Comparison of ENCODE assay signal across 24 cellular contexts in the genomic region with DNA sequence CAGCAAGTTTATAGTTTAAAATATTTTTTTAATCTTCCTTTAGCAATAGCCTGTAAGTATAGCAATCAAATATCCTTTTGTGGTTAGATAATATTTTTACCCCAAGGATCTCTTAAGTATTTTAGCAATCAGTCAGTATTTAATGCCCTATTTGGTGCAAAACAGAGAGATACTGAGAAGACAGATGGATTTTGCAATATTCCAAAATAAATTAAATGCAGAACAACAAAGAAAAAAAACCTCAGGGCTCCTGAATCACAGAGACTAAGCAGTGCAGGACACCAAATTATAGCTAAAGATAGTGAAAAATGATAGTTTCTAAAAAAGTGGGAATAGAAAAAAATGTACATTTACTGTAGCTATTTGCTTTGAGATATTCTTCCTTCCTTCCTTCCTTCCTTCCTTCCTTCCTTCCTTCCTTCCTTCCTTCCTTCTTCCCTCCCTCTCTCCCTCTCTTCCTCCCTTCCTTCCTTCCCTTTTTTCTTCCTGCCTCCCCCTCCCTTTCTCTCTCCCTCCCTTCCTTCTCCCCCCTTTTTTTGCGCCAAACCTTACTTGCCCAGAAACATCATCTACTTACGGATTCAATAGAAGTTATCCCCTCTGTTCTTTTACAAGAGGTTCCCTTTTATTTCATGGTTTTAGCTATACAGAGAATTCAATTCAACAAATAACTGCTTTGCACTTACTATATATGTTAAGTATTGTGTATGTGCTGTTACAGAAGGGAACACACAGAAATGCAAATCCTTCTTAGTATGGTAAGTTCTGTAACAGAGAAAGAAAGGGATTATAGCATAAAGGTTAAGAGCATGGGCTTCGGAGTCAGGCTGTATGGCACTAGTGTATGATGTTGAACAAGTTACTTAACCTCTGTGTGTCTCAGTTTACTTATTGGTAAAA.
A peak's percentile ranks its signal among the peaks of the same experiment; 100 is the strongest.
DNase-seq lines count a peak whose midpoint lies in the region; ATAC-seq and TF ChIP-seq lines count a peak whose summit lies in the region.
"Had no signal": no experiment of that assay in that cellular context is flagged by ENCODE, and none has a peak within 500 bp of the region (broad histone marks: within the 10 kb centered on the region; RNA-seq: fewer than 3 reads in every experiment).

No MANE protein-coding gene starts in this region.

- H3K4me1 ChIP-seq in heart right ventricle (no peaks in the 10 kb centered on the region), A673 (ENCODE audit: insufficient read depth, low read length, poor library complexity, severe bottlenecking) (peaks cover 29% of the 10 kb centered on the region)
- H3K4me1 ChIP-seq: A549, BE2C had no signal

- POLR2A ChIA-PET in A673 (lab: Charles Lee; ENCODE audit: low non-redundant PET): interaction anchor here (0.7 kb wide), 1 partner anchor 69 kb away, joined by 9 read pairs; no protein-coding TSS in a partner anchor

- no peak for ATAC-seq in Right ventricle myocardium inferior
- ATAC-seq in heart right ventricle: no peak
- ATAC-seq in GM19035 (IDR thresholded peaks at IDR 0.05; ENCODE audit: unreplicated experiment): no peak
- ATAC-seq: A549, GM12878 had no signal

- BruUV-seq in A673 (replicated peaks; lab: Mats Ljungman, UMichigan): no TSS peak

- WGBS in heart right ventricle, 2 donors: 90 to 96% methylated on average over 3 of the region's 3 CpGs

- CTCF ChIA-PET in A673 (lab: Charles Lee): interaction anchor here (0.6 kb wide), 1 partner anchor 69 kb away, joined by 4 read pairs; no protein-coding TSS in a partner anchor

- TF ChIP-seq CTCF in heart right ventricle (IDR thresholded peaks at IDR 0.05): no peak
- no peak for TF ChIP-seq CTCF in A673 (conservative IDR thresholded peaks at IDR 0.05; ENCODE audit: low read depth, low read length)

- H3K4me3 ChIP-seq in heart right ventricle: no peak overlapping the region
- H3K4me3 ChIP-seq in A673 (ENCODE audit: low read depth, low read length, poor library complexity, severe bottlenecking): no peak overlapping the region
- peak overlapping the region; percentile 48 for H3K4me3 ChIP-seq in SK-N-MC
- H3K4me3 ChIP-seq in H7 (ENCODE audit: insufficient read depth, low read depth, low read length): no peak overlapping the region
- H3K4me3 ChIP-seq: A549, BLaER1, GM12878 had no signal

- intact Hi-C loops in Right ventricle myocardium inferior (cut with DNase I): no loop called here
- intact Hi-C loops in heart right ventricle (cut with DNase I): no loop called here
- intact Hi-C loops in A673 (cut with micrococcal nuclease; ENCODE audit: unreplicated experiment): loop anchor here (1.0 to 5.0 kb wide), 4 partner anchors 69 to 494 kb away; a partner anchor contains a TSS

- H3K27me3 ChIP-seq in heart right ventricle (no peaks in the 10 kb centered on the region), A673 (replicated peaks; ENCODE audit: insufficient read depth, low read depth, low read length, poor library complexity) (no peaks in the 10 kb centered on the region), H7 (ENCODE audit: control insufficient read depth, insufficient read depth, low read length) (no peaks in the 10 kb centered on the region; the same call in 1 of the 2 replicates)
- H3K27me3 ChIP-seq: BE2C, BLaER1 had no signal

- peak overlapping the region; percentile 66 for H3K9ac ChIP-seq in SK-N-MC (ENCODE audit: insufficient read length)
- H3K9ac ChIP-seq: BLaER1 had no signal

- H3K36me3 ChIP-seq in heart right ventricle: no peaks in the 10 kb centered on the region
- no peaks in the 10 kb centered on the region for H3K36me3 ChIP-seq in A673 (ENCODE audit: insufficient read depth, low read length, poor library complexity, severe bottlenecking)
- H3K36me3 ChIP-seq in SK-N-MC (ENCODE audit: insufficient read depth, low read length): peaks cover 6% of the 10 kb centered on the region; the same call in 1 of the 2 replicates
- no peaks in the 10 kb centered on the region for H3K36me3 ChIP-seq in H7 (replicated peaks; ENCODE audit: control insufficient read depth, insufficient read depth, low read length)
- H3K36me3 ChIP-seq: BE2C, BLaER1 had no signal

- no peaks in the 10 kb centered on the region for H3K9me3 ChIP-seq in heart right ventricle
- no peaks in the 10 kb centered on the region for H3K9me3 ChIP-seq in A673 (ENCODE audit: low read depth, low read length, poor library complexity, severe bottlenecking)
- no peaks in the 10 kb centered on the region for H3K9me3 ChIP-seq in SK-N-MC (ENCODE audit: low read depth, low read length)
- H3K9me3 ChIP-seq: A549, BE2C, BLaER1 had no signal

- H3K27ac ChIP-seq in heart right ventricle (no peak overlapping the region), A673 (ENCODE audit: low read depth, low read length, poor library complexity, severe bottlenecking) (peak overlapping the region; percentile 89), SK-N-MC (peak overlapping the region; percentile 99)
- H3K27ac ChIP-seq: 22Rv1, A549, BLaER1 had no signal

- peak; percentile 43 for DNase-seq in Right ventricle myocardium inferior (ENCODE audit: missing footprints)
- DNase-seq in heart right ventricle: no peak
- DNase-seq in A673 (ENCODE audit: low spot score): peak; percentile 87
- peak; percentile 96 for DNase-seq in SK-N-MC (ENCODE audit: low read depth, low spot score)
- DNase-seq in H7: no peak
- DNase-seq: ACHN; BE2C; C1 segment of cervical spinal cord; CD4-positive, alpha-beta memory T cell; CD4-positive, CD25-positive, alpha-beta regulatory T cell; CD8-positive, alpha-beta memory T cell; COR-L47; DMS 273 treated with DMSO at 0.1 percent for 48 hours; DMS153; DMS53; DMS79; DND-41; EL; GDM1 had no signal

Comparison
In these comparisons a context has a peak if more than half of its experiments do, and no peak if none do; other contexts are left out.
1. DNase-seq: peak in Right ventricle myocardium inferior (single experiment), A673 (single experiment) and SK-N-MC (single experiment); none in heart right ventricle (0 of 2) and H7 (single experiment).
2. H3K27ac ChIP-seq: peak in A673 (single experiment) and SK-N-MC (single experiment); none in heart right ventricle (0 of 10).